ENCODE assay signal across 17 cellular contexts in the genomic region with DNA sequence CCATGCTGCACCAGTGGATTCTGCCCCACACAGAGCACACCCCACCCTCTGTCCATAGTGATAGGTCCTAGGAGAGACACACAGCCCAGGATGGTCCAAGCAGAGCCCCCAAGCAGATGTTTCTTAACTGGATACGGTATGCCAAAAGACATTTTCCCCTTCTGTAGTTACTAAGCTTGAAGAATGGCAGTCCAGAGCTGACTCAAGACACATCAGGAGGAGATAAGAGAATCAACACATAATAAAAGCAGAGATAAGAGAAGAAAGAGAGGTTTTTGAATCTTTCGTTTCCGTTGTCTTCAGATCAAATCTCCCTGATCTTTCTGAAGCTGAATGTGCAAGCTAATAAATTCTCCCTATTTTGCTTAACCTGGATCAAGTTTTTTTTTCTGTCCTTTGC. TPM values are rescaled to one million over a fixed set of nuclear protein-coding genes. Genes with fewer than 3 reads are reported as not detected.
DNase-seq lines count a peak whose midpoint lies in the region; ATAC-seq and TF ChIP-seq lines count a peak whose summit lies in the region.
"Had no signal": no experiment of that assay in that cellular context is flagged by ENCODE, and none has a peak within 500 bp of the region (broad histone marks: within the 10 kb centered on the region; RNA-seq: fewer than 3 reads in every experiment).

No MANE protein-coding gene starts in this region.

- no peak overlapping the region for H4K5ac ChIP-seq in mesendoderm (ENCODE audit: low read length)

- intact Hi-C loops in mammary epithelial cell (cut with micrococcal nuclease) (no loop called here), breast epithelium (cut with DNase I; ENCODE audit: low total_unique reads) (no loop called here), body of pancreas (cut with DNase I) (no loop called here)

- H3K4me1 ChIP-seq in mammary epithelial cell (ENCODE audit: insufficient read depth, low read length) (peaks cover 45% of the 10 kb centered on the region), breast epithelium (no peaks in the 10 kb centered on the region), mesendoderm (ENCODE audit: control insufficient read depth, low read depth, low read length) (peaks cover 14% of the 10 kb centered on the region), body of pancreas (no peaks in the 10 kb centered on the region)

- no peak overlapping the region for H2BK15ac ChIP-seq in mesendoderm (replicated peaks; ENCODE audit: low read depth)

- H2BK120ac ChIP-seq in mesendoderm (ENCODE audit: low read depth, low read length), result no peak overlapping the region

- no peak overlapping the region for H2BK5ac ChIP-seq in mesendoderm (ENCODE audit: low read length)

- no peaks in the 10 kb centered on the region for H3K27me3 ChIP-seq in mammary epithelial cell (ENCODE audit: insufficient read depth, low read length)
- H3K27me3 ChIP-seq in breast epithelium, result peaks cover 0 to 5% of the 10 kb centered on the region in 2 donors
- no peaks in the 10 kb centered on the region for H3K27me3 ChIP-seq in mesendoderm (ENCODE audit: insufficient read depth, low read length, poor library complexity)
- H3K27me3 ChIP-seq in body of pancreas, result no peaks in the 10 kb centered on the region
- H3K27me3 ChIP-seq: BLaER1 treated with 17β-estradiol and CSF1 and Interleukin-3, amounts not matched to agents 10 nM and 100 nM had no signal

- TF ChIP-seq CTCF in mammary epithelial cell (conservative IDR thresholded peaks at IDR 0.05 in 1 of 2, IDR thresholded peaks at IDR 0.05 in 1 of 2; ENCODE audit: extremely low read depth in 1 of 2, insufficient read depth in 1 of 2, low read depth in 1 of 2, low read length in 2 of 2) (no peak), breast epithelium (IDR thresholded peaks at IDR 0.05) (no peak), fibroblast of villous mesenchyme (IDR thresholded peaks at IDR 0.05; ENCODE audit: insufficient read depth, low read depth, low read length) (no peak), body of pancreas (IDR thresholded peaks at IDR 0.05) (no peak)

- peak overlapping the region; percentile 51 for H2AFZ ChIP-seq in mammary epithelial cell (ENCODE audit: low read depth, low read length)
- H2AFZ ChIP-seq: GM23248 had no signal

- no peak overlapping the region for H2AK5ac ChIP-seq in mesendoderm (ENCODE audit: low read length)

- CTCF ChIA-PET in mammary epithelial cell (lab: Charles Lee; ENCODE audit: low non-redundant PET), result no interaction called here

- ATAC-seq in body of pancreas, result no peak
- ATAC-seq: GM12878, HCT116 had no signal

- TF ChIP-seq POLR2A in breast epithelium (IDR thresholded peaks at IDR 0.05) (no peak), body of pancreas (IDR thresholded peaks at IDR 0.05) (no peak)

- H3K4me3 ChIP-seq in mammary epithelial cell (replicated peaks in 1 of 3; ENCODE audit: insufficient read depth in 1 of 3, low read depth in 2 of 3, low read length in 3 of 3) (no peak overlapping the region), breast epithelium (no peak overlapping the region), fibroblast of villous mesenchyme (ENCODE audit: low read depth, low read length) (no peak overlapping the region), mesendoderm (ENCODE audit: low read length) (no peak overlapping the region), body of pancreas (no peak overlapping the region)
- H3K4me3 ChIP-seq: BLaER1 treated with 17β-estradiol and CSF1 and Interleukin-3, amounts not matched to agents 10 nM and 100 nM; GM12878; GM23248 had no signal

- H3K9ac ChIP-seq in mammary epithelial cell (ENCODE audit: insufficient read depth, low read length) (no peak overlapping the region), mesendoderm (ENCODE audit: low read length) (no peak overlapping the region)
- H3K9ac ChIP-seq: BLaER1 treated with 17β-estradiol and CSF1 and Interleukin-3, amounts not matched to agents 10 nM and 100 nM; GM23248 had no signal

- H3K23ac ChIP-seq in mesendoderm (ENCODE audit: low read length), result no peak overlapping the region

- H3K18ac ChIP-seq in mesendoderm (ENCODE audit: low read length), result no peak overlapping the region

- DNase-seq in mammary epithelial cell (no peak), breast epithelium (ENCODE audit: low spot score in 2 of 2) (no peak), fibroblast of villous mesenchyme (ENCODE audit: low read depth) (peak; percentile 42), mesendoderm (peak; percentile 75), body of pancreas (no peak), SKM-1 treated with dmso at 0.1 percent for 144 hours (lab: John Stamatoyannopoulos, UW; ENCODE audit: unreplicated experiment) (no peak), NCI-H82 treated with DMSO at 0.1 percent for 48 hours (lab: John Stamatoyannopoulos, UW; ENCODE audit: unreplicated experiment) (no peak)
- DNase-seq: ACHN; Calu3; CD4-positive, CD25-positive, alpha-beta regulatory T cell; DMS 273 treated with DMSO at 0.1 percent for 48 hours; GM23248 had no signal

- H3K9me3 ChIP-seq in mammary epithelial cell (replicated peaks; ENCODE audit: insufficient read depth, low read length) (no peaks in the 10 kb centered on the region), breast epithelium (no peaks in the 10 kb centered on the region), body of pancreas (no peaks in the 10 kb centered on the region)

- H4K20me1 ChIP-seq in mammary epithelial cell (ENCODE audit: insufficient read depth, low read length), result no peaks in the 10 kb centered on the region
- H4K20me1 ChIP-seq: BLaER1 treated with 17β-estradiol and CSF1 and Interleukin-3, amounts not matched to agents 10 nM and 100 nM had no signal

- no peaks in the 10 kb centered on the region for H3K36me3 ChIP-seq in mammary epithelial cell (ENCODE audit: insufficient read depth, low read length)
- no peaks in the 10 kb centered on the region for H3K36me3 ChIP-seq in breast epithelium
- H3K36me3 ChIP-seq in mesendoderm (ENCODE audit: control insufficient read depth, insufficient read depth, low read length), result no peaks in the 10 kb centered on the region
- H3K36me3 ChIP-seq in body of pancreas (replicated peaks in 1 of 2; ENCODE audit: insufficient read depth in 1 of 2, low read depth in 2 of 2), result no peaks in the 10 kb centered on the region
- H3K36me3 ChIP-seq: BLaER1 treated with 17β-estradiol and CSF1 and Interleukin-3, amounts not matched to agents 10 nM and 100 nM had no signal

- BruUV-seq in mammary epithelial cell (replicated peaks; lab: Mats Ljungman, UMichigan), result no TSS peak

- 91% methylated on average over 3 of the region's 3 CpGs for WGBS in mammary epithelial cell (ENCODE audit: low coverage, missing lambda C conversion rate)
- WGBS in mesendoderm (ENCODE audit: extremely low coverage, insufficient coverage, low lambda C conversion rate), result no CpG with 5 or more reads among the region's 3 CpGs
- 61 to 64% methylated on average over 3 of the region's 3 CpGs for WGBS in body of pancreas, 2 donors

- H3K27ac ChIP-seq in mammary epithelial cell (ENCODE audit: insufficient read depth, low read depth, low read length), result no peak overlapping the region
- no peak overlapping the region for H3K27ac ChIP-seq in breast epithelium
- peak overlapping the region; percentile 47 for H3K27ac ChIP-seq in mesendoderm (ENCODE audit: low read depth, low read length)
- no peak overlapping the region for H3K27ac ChIP-seq in body of pancreas
- H3K27ac ChIP-seq: BLaER1 treated with 17β-estradiol and CSF1 and Interleukin-3, amounts not matched to agents 10 nM and 100 nM; GM23248; HL-60 had no signal

- H3K4me2 ChIP-seq in mammary epithelial cell (ENCODE audit: insufficient read depth, low read depth, low read length) (no peak overlapping the region), mesendoderm (ENCODE audit: low read length) (no peak overlapping the region)

- no peak overlapping the region for H3K56ac ChIP-seq in mesendoderm (ENCODE audit: low read length)

- H3K79me2 ChIP-seq in mammary epithelial cell (ENCODE audit: insufficient read depth, low read length), result no peaks in the 10 kb centered on the region
- no peaks in the 10 kb centered on the region for H3K79me2 ChIP-seq in mesendoderm (ENCODE audit: control insufficient read depth, insufficient read depth, low read length)

- no peak overlapping the region for H4K8ac ChIP-seq in mesendoderm (ENCODE audit: low read depth, low read length)

- in situ Hi-C loops in mammary epithelial cell (cut with MboI; ENCODE audit: low sequenced_read_pairs in 2 of 2), result no loop called here

- dilution Hi-C loops in mammary epithelial cell (cut with HindIII; ENCODE audit: low sequenced_read_pairs), result no loop called here

- no peaks in the 10 kb centered on the region for H3K79me1 ChIP-seq in mesendoderm (ENCODE audit: low read length)

- no peak overlapping the region for H3K4ac ChIP-seq in mesendoderm (ENCODE audit: low read depth, low read length)

RNA-seq across cellular contexts. Expression of a gene that starts 21.8 kb away (rescaled TPM):
- total RNA-seq in mammary epithelial cell (not detected), breast epithelium (1 to 10 TPM; 2.1 to 3.3 (median 2.6) TPM), fibroblast of villous mesenchyme (not detected in 2 replicates), body of pancreas (under 1 TPM in 1 of 2 donors, not detected in 1; 0.26 TPM)
- polyA plus RNA-seq in mammary epithelial cell, result not detected
- not detected for polyA minus RNA-seq in mammary epithelial cell
- polyA plus RNA-seq in mesendoderm (2013, experiment 1 of 2), result not detected
- 0.01 TPM for polyA plus RNA-seq in mesendoderm (2013, experiment 2 of 2)
- total RNA-seq: A172; Calu3; CD4-positive, CD25-positive, alpha-beta regulatory T cell; GM12878; GM23248 had no signal
- polyA plus RNA-seq: CD4-positive, CD25-positive, alpha-beta regulatory T cell; GM12878; GM23248 had no signal

RNA-seq across cellular contexts. Expression of a gene that starts 50.6 kb away (rescaled TPM):
- total RNA-seq in mammary epithelial cell (1 to 10 TPM in 1 of 2 donors, not detected in 1; 1.0 TPM), breast epithelium (not detected), fibroblast of villous mesenchyme (under 0.01 TPM in 2 replicates), body of pancreas (not detected)
- 0.02 TPM for polyA plus RNA-seq in mammary epithelial cell
- not detected for polyA minus RNA-seq in mammary epithelial cell
- polyA plus RNA-seq in mesendoderm (2013, experiment 1 of 2), result 1.9 TPM
- polyA plus RNA-seq in mesendoderm (2013, experiment 2 of 2), result 1.9 TPM
- total RNA-seq: Calu3; CD4-positive, CD25-positive, alpha-beta regulatory T cell; GM12878; GM23248 had no signal
- polyA plus RNA-seq: CD4-positive, CD25-positive, alpha-beta regulatory T cell had no signal

Comparison
In these comparisons a context has a peak if more than half of its experiments do, and no peak if none do; other contexts are left out.
1. DNase-seq: peak in fibroblast of villous mesenchyme (single experiment) and mesendoderm (single experiment); none in mammary epithelial cell (single experiment), breast epithelium (0 of 2), body of pancreas (0 of 4), SKM-1 treated with dmso at 0.1 percent for 144 hours (single experiment) and NCI-H82 treated with DMSO at 0.1 percent for 48 hours (single experiment).